Comparison of ENCODE assay signal across 31 cellular contexts in the genomic region with DNA sequence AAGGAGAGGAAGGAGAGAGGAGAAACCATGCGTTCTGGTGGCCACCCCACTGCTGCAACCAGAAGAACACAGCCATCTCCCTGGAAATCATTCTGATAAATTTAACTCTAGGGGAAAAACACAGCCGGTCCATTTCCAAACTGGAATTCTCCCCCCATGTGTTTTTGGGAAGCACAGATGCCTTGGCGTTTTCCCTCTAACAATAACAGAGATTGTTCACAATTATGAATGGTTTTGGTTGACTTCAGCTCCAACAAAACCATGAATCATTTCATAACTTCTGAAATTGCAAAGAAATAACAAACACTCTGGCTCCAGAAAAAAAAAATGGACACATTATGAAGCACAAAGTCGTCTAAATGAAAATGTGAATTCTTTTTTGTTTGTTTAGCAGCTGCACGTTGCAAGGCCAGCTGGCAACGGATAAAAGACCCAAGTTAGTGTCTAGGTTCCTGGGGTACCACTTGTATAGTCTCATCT. TPM values are rescaled to one million over a fixed set of nuclear protein-coding genes. Genes with fewer than 3 reads are reported as not detected.
DNase-seq lines count a peak whose midpoint lies in the region; ATAC-seq and TF ChIP-seq lines count a peak whose summit lies in the region.
"Had no signal": no experiment of that assay in that cellular context is flagged by ENCODE, and none has a peak within 500 bp of the region (broad histone marks: within the 10 kb centered on the region; RNA-seq: fewer than 3 reads in every experiment).

No MANE protein-coding gene starts in this region.

- H3K4me3 Mint-ChIP-seq in progenitor cell of endocrine pancreas (ENCODE audit: low read depth) = no peak overlapping the region
- H3K4me3 Mint-ChIP-seq: activated CD4-positive, alpha-beta T cell treated with anti-CD3 and anti-CD28 coated beads, Interleukin-2, amount 10 ng/mL, durations not matched to agents 24 days and 14 days; activated T-helper 1 cell treated with anti-CD3 and anti-CD28 coated beads, Interleukin-12 subunit alpha, Interleukin-12 subunit beta, Interleukin-2, Interleukin-4 antibody, amounts not matched to agents 30 ng/mL and 10 ng/mL and 1 ng/mL, durations not matched to agents 14 hours and 24 hours and 36 hours; CD8-positive, alpha-beta T cell; central memory CD8-positive, alpha-beta T cell; naive B cell; type B pancreatic cell had no signal

- no peak overlapping the region for H3K27ac Mint-ChIP-seq in progenitor cell of endocrine pancreas
- H3K27ac Mint-ChIP-seq: activated CD4-positive, alpha-beta T cell treated with anti-CD3 and anti-CD28 coated beads, Interleukin-2, amount 10 ng/mL, durations not matched to agents 24 days and 14 days; activated T-helper 1 cell treated with anti-CD3 and anti-CD28 coated beads, Interleukin-12 subunit alpha, Interleukin-12 subunit beta, Interleukin-2, Interleukin-4 antibody, amounts not matched to agents 30 ng/mL and 10 ng/mL and 1 ng/mL, durations not matched to agents 14 hours and 24 hours and 36 hours; CD8-positive, alpha-beta T cell; naive B cell; type B pancreatic cell had no signal

- H3K4me1 ChIP-seq in right atrium auricular region (peaks cover 0 to 36% of the 10 kb centered on the region in 2 donors), aorta (ENCODE audit: control insufficient read depth in 1 of 2, insufficient read depth in 2 of 2, low read length in 2 of 2) (no peaks in the 10 kb centered on the region)
- H3K4me1 ChIP-seq: ascending aorta, gastrocnemius medialis had no signal

- H3K27ac ChIP-seq in right atrium auricular region = peak overlapping the region in 1 of 2 donors; percentile 27
- H3K27ac ChIP-seq in aorta (ENCODE audit: low read depth in 1 of 2, low read length in 2 of 2) = no peak overlapping the region
- H3K27ac ChIP-seq: 22Rv1, ascending aorta, gastrocnemius medialis had no signal

- H3K27me3 Mint-ChIP-seq in progenitor cell of endocrine pancreas = peaks cover 6% of the 10 kb centered on the region
- H3K27me3 Mint-ChIP-seq: central memory CD8-positive, alpha-beta T cell; type B pancreatic cell had no signal

- TF ChIP-seq CTCF in right atrium auricular region (IDR thresholded peaks at IDR 0.05) = no peak
- TF ChIP-seq CTCF in progenitor cell of endocrine pancreas (IDR thresholded peaks at IDR 0.05; ENCODE audit: unreplicated experiment) = no peak

- H3K4me3 ChIP-seq in right atrium auricular region = no peak overlapping the region
- no peak overlapping the region for H3K4me3 ChIP-seq in aorta (ENCODE audit: low read length in 2 of 2)
- H3K4me3 ChIP-seq: ascending aorta, gastrocnemius medialis had no signal

- H3K27me3 ChIP-seq in right atrium auricular region (no peaks in the 10 kb centered on the region), aorta (ENCODE audit: control insufficient read depth in 1 of 2, insufficient read depth in 2 of 2, low read length in 1 of 2) (no peaks in the 10 kb centered on the region)
- H3K27me3 ChIP-seq: ascending aorta, gastrocnemius medialis had no signal

- ATAC-seq in Right ventricle myocardium inferior (peak; percentile 68), aorta (ENCODE audit: low FRiP score) (peak; percentile 30), HG02798 (IDR thresholded peaks at IDR 0.05; ENCODE audit: poor library complexity, unreplicated experiment) (no peak), GM21423 (IDR thresholded peaks at IDR 0.05; ENCODE audit: unreplicated experiment) (no peak)
- ATAC-seq: CD8-positive, alpha-beta T cell; HepG2 had no signal

- H3K9me3 Mint-ChIP-seq in progenitor cell of endocrine pancreas (ENCODE audit: low read depth) = no peaks in the 10 kb centered on the region
- H3K9me3 Mint-ChIP-seq: activated CD4-positive, alpha-beta T cell treated with anti-CD3 and anti-CD28 coated beads, Interleukin-2, amount 10 ng/mL, durations not matched to agents 24 days and 14 days; activated T-helper 1 cell treated with anti-CD3 and anti-CD28 coated beads, Interleukin-12 subunit alpha, Interleukin-12 subunit beta, Interleukin-2, Interleukin-4 antibody, amounts not matched to agents 30 ng/mL and 10 ng/mL and 1 ng/mL, durations not matched to agents 14 hours and 24 hours and 36 hours; CD8-positive, alpha-beta T cell; central memory CD8-positive, alpha-beta T cell; naive B cell; type B pancreatic cell had no signal

- WGBS in aorta, 2 donors = 5 to 10% methylated on average over 6 of the region's 6 CpGs

- DNase-seq in Right ventricle myocardium inferior (ENCODE audit: missing footprints) (no peak), right atrium auricular region (ENCODE audit: low spot score) (no peak), globus pallidus (ENCODE audit: low spot score) (peak; percentile 82), midbrain (lab: John Stamatoyannopoulos, UW) (peak; percentile 63), aorta (no peak), progenitor cell of endocrine pancreas (ENCODE audit: low spot score, unreplicated experiment) (no peak)
- DNase-seq: activated CD4-positive, alpha-beta T cell treated with anti-CD3 and anti-CD28 coated beads, Interleukin-2, amount 10 ng/mL, durations not matched to agents 24 days and 14 days; activated naive CD4-positive, alpha-beta T cell treated with anti-CD3 and anti-CD28 coated beads, Interleukin-2, amount 50 U/mL, for 16 hours; CD8-positive, alpha-beta T cell; DMS53; effector CD4-positive, alpha-beta T cell; gastrocnemius medialis; GF-D8; Kasumi-1; kidney glomerular epithelial cell; mesenchymal stem cell; naive B cell; NCI-H187; NCI-H526 treated with DMSO at 0.1 percent for 48 hours; retina; SK-N-SH; stimulated activated CD4-positive, alpha-beta T cell treated with anti-CD3 and anti-CD28 coated beads, Interleukin-4, amount 100 ng/mL, for 4 hours; stimulated activated naive CD4-positive, alpha-beta T cell treated with Interleukin-2 at 50 U/mL for 16 hours had no signal

- intact Hi-C loops in Right ventricle myocardium inferior (cut with DNase I) (loop anchor here (5.0 kb wide), 1 partner anchor 45 kb away; a partner anchor contains a TSS), aorta (cut with DNase I) (no loop called here)

- H3K36me3 ChIP-seq in right atrium auricular region (no peaks in the 10 kb centered on the region), aorta (ENCODE audit: control insufficient read depth in 1 of 2, insufficient read depth in 2 of 2, low read length in 1 of 2) (no peaks in the 10 kb centered on the region)
- H3K36me3 ChIP-seq: ascending aorta, gastrocnemius medialis had no signal

- H3K36me3 Mint-ChIP-seq in progenitor cell of endocrine pancreas (ENCODE audit: insufficient read depth) = no peaks in the 10 kb centered on the region
- H3K36me3 Mint-ChIP-seq: CD8-positive, alpha-beta T cell; naive B cell; type B pancreatic cell had no signal

- H3K4me1 Mint-ChIP-seq in progenitor cell of endocrine pancreas (ENCODE audit: low read depth) = peaks cover 7% of the 10 kb centered on the region
- H3K4me1 Mint-ChIP-seq: naive B cell had no signal

- H3K9me3 ChIP-seq in right atrium auricular region (no peaks in the 10 kb centered on the region), aorta (ENCODE audit: control insufficient read depth, low read length) (no peaks in the 10 kb centered on the region)
- H3K9me3 ChIP-seq: ascending aorta, gastrocnemius medialis, SK-N-SH had no signal

RNA-seq across cellular contexts. Expression of a gene that starts 46.2 kb away (rescaled TPM):
- 32.2 TPM for total RNA-seq in Right ventricle myocardium inferior
- total RNA-seq in right atrium auricular region = 10 to 100 TPM; 43.1 to 54.8 TPM
- total RNA-seq in aorta = 10 to 100 TPM in 1 of 2 donors, 1 to 10 TPM in 1; 6.9 to 16.2 TPM
- 1 to 10 TPM in 1 of 2 donors, under 1 TPM in 1; 0.63 to 1.4 TPM for polyA plus RNA-seq in aorta
- total RNA-seq in progenitor cell of endocrine pancreas = 13.6 and 14.6 TPM in 2 replicates
- total RNA-seq: HepG2 had no signal
- polyA plus RNA-seq: HepG2 had no signal

Comparison
In these comparisons a context has a peak if more than half of its experiments do, and no peak if none do; other contexts are left out.
1. ATAC-seq: peak in Right ventricle myocardium inferior (single experiment) and aorta (single experiment); none in HG02798 (single experiment) and GM21423 (single experiment).
2. DNase-seq: peak in globus pallidus (single experiment) and midbrain (single experiment); none in Right ventricle myocardium inferior (single experiment), right atrium auricular region (single experiment), aorta (0 of 2) and progenitor cell of endocrine pancreas (single experiment).